In the genomic region with DNA sequence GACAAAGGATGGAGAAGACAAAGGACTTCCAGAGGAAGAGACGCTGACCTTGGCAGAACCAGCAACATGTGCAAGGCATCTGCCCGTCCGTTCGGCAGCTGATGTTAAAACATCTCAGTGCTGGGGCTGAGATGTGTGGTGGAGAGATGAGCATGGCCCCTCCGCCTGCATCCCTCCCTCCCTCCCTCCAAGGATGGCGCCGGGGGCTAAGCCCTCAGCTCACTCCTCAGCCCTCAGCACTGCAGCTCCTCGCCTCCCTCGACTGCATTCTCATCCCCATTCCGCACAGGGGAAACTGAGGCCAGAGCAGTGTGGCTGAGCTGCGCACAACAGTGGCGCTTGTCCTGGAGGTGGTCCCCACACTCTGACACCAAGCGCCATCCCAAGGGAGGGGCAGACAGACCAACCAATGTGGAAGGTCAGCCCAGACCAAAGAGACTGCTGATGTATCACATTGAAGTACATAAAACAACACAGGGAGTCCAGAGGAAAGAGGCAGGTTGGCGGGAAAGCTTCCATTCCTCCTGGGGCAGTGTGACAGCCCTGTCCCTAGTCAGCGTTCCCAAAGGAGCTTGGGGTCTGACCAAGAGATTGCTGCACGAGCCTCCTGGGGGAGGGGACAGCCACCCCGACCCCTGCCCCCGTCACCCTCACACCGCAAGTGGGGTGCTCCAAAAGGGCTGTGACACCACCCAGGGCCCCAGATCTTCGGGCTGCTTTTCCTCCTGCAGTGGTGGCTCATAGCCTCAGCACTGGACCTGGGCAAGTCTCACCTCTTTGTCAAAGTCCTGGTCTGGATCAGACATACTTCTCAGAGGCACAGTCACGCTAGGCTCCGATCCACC, we compare ENCODE assay signal across 22 cellular contexts. TPM values are rescaled to one million over a fixed set of nuclear protein-coding genes. Genes with fewer than 3 reads are reported as not detected.
"Had no signal": no experiment of that assay in that cellular context is flagged by ENCODE, and none has a peak within 500 bp of the region (broad histone marks: within the 10 kb centered on the region; RNA-seq: fewer than 3 reads in every experiment).

No MANE protein-coding gene starts in this region.

- H3K4me1 Mint-ChIP-seq: central memory CD8-positive, alpha-beta T cell; immature natural killer cell; stimulated activated naive CD8-positive, alpha-beta T cell treated with anti-CD3 and anti-CD28 coated beads, Interleukin-15, amount 100 ng/mL, for 72 hours had no signal

- H3K79me2 ChIP-seq: parathyroid adenoma had no signal

- H3K4me1 ChIP-seq: parathyroid adenoma, psoas muscle had no signal

- H3K9me3 Mint-ChIP-seq: central memory CD8-positive, alpha-beta T cell; effector memory CD8-positive, alpha-beta T cell; immature natural killer cell; naive thymus-derived CD8-positive, alpha-beta T cell; stimulated activated naive B cell treated with anti-CD40 and anti-IgM and Interleukin-4, amounts not matched to agents 10 μg/mL and 1 μg/mL and 100 μg/mL, for 72 hours; stimulated activated naive CD8-positive, alpha-beta T cell treated with anti-CD3 and anti-CD28 coated beads, Interleukin-15, amount 100 ng/mL, for 72 hours had no signal

- H3K4me3 ChIP-seq: esophagus squamous epithelium, gastroesophageal sphincter, mucosa of descending colon, psoas muscle, thoracic aorta, transverse colon had no signal

- H2AFZ ChIP-seq: parathyroid adenoma had no signal

- DNase-seq: effector memory CD8-positive, alpha-beta T cell; esophagus squamous epithelium; foreskin fibroblast; immature natural killer cell; left cardiac atrium; mammary epithelial cell; naive thymus-derived CD8-positive, alpha-beta T cell; occipital lobe; retina; stimulated activated CD4-positive, alpha-beta T cell treated with anti-CD3 and anti-CD28 coated beads, Interleukin-2, amount 100 ng/mL, for 24 hours; stimulated activated CD4-positive, alpha-beta T cell treated with anti-CD3 and anti-CD28 coated beads, Interleukin-4, amount 100 ng/mL, for 4 hours; stimulated activated naive B cell treated with anti-CD40 and anti-IgM and Interleukin-4, amounts not matched to agents 10 μg/mL and 1 μg/mL and 100 μg/mL, for 72 hours; stimulated activated naive CD8-positive, alpha-beta T cell treated with anti-CD3 and anti-CD28 coated beads, Interleukin-15, amount 100 ng/mL, for 72 hours; transverse colon had no signal

- H3K4me3 Mint-ChIP-seq: central memory CD8-positive, alpha-beta T cell; effector memory CD8-positive, alpha-beta T cell; immature natural killer cell; naive thymus-derived CD8-positive, alpha-beta T cell; stimulated activated naive B cell treated with anti-CD40 and anti-IgM and Interleukin-4, amounts not matched to agents 10 μg/mL and 1 μg/mL and 100 μg/mL, for 72 hours; stimulated activated naive CD8-positive, alpha-beta T cell treated with anti-CD3 and anti-CD28 coated beads, Interleukin-15, amount 100 ng/mL, for 72 hours had no signal

- H3K9me3 ChIP-seq: esophagus squamous epithelium, gastroesophageal sphincter, mucosa of descending colon, psoas muscle, thoracic aorta, transverse colon had no signal

- H3K27me3 Mint-ChIP-seq: effector memory CD8-positive, alpha-beta T cell; naive thymus-derived CD8-positive, alpha-beta T cell; stimulated activated naive B cell treated with anti-CD40 and anti-IgM and Interleukin-4, amounts not matched to agents 10 μg/mL and 1 μg/mL and 100 μg/mL, for 72 hours; stimulated activated naive CD8-positive, alpha-beta T cell treated with anti-CD3 and anti-CD28 coated beads, Interleukin-15, amount 100 ng/mL, for 72 hours had no signal

- H3K9ac ChIP-seq: parathyroid adenoma had no signal

- FAIRE-seq: keratinocyte had no signal

- ATAC-seq: effector memory CD8-positive, alpha-beta T cell; gastroesophageal sphincter; left cardiac atrium; mucosa of descending colon; naive thymus-derived CD8-positive, alpha-beta T cell; psoas muscle; sciatic nerve; stimulated activated naive B cell treated with anti-CD40 and anti-IgM and Interleukin-4, amounts not matched to agents 10 μg/mL and 1 μg/mL and 100 μg/mL, for 72 hours; stimulated activated naive CD8-positive, alpha-beta T cell treated with anti-CD3 and anti-CD28 coated beads, Interleukin-15, amount 100 ng/mL, for 72 hours had no signal

- H3K27ac Mint-ChIP-seq: effector memory CD8-positive, alpha-beta T cell; immature natural killer cell; stimulated activated naive B cell treated with anti-CD40 and anti-IgM and Interleukin-4, amounts not matched to agents 10 μg/mL and 1 μg/mL and 100 μg/mL, for 72 hours; stimulated activated naive CD8-positive, alpha-beta T cell treated with anti-CD3 and anti-CD28 coated beads, Interleukin-15, amount 100 ng/mL, for 72 hours had no signal

- H3K27ac ChIP-seq: esophagus squamous epithelium, gastroesophageal sphincter, parathyroid adenoma, psoas muscle, thoracic aorta, transverse colon had no signal

- H3K27me3 ChIP-seq: esophagus squamous epithelium, gastroesophageal sphincter, transverse colon had no signal

- H3K36me3 Mint-ChIP-seq: immature natural killer cell; naive thymus-derived CD8-positive, alpha-beta T cell had no signal

RNA-seq across cellular contexts. Expression of a gene that starts 15.1 kb away (rescaled TPM):
- total RNA-seq: occipital lobe, psoas muscle had no signal
- polyA plus RNA-seq: mammary epithelial cell had no signal
